In the genomic region with DNA sequence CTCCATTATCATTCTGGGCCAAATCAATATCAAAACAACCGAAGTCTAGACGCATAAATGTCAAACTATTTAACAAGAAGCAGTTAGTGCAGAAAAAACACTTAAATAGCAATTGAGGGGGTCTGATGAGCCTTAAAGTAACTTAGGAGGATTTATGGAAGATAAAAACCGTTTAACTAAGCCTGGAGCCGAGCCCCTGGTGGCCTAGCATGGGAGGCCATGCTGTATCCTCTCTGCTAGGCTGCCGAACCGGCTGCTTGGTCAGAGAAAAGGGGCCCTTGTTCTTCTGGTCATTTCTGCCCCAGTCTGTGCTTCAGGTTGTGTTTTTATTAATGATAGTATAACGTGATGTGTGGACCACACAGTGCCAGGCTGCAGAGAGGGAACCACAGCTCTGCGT, we compare ENCODE assay signal across 14 cellular contexts.
"Had no signal": no experiment of that assay in that cellular context is flagged by ENCODE, and none has a peak within 500 bp of the region (broad histone marks: within the 10 kb centered on the region; RNA-seq: fewer than 3 reads in every experiment).

No MANE protein-coding gene starts in this region.

- ATAC-seq: activated CD8-positive, alpha-beta memory T cell treated with anti-CD3 and anti-CD28 coated beads, Interleukin-2, amount 10 ng/mL, durations not matched to agents 7 days and 5 days; body of pancreas; left colon; naive thymus-derived CD8-positive, alpha-beta T cell; stimulated activated naive CD8-positive, alpha-beta T cell treated with anti-CD3 and anti-CD28 coated beads, Interleukin-15, Interleukin-2, amounts not matched to agents 100 U/mL and 50 U/mL, for 24 hours had no signal

- H3K27me3 Mint-ChIP-seq: activated CD4-positive, alpha-beta memory T cell treated with anti-CD3 and anti-CD28 coated beads, Interleukin-2, amount 10 ng/mL, durations not matched to agents 7 days and 5 days had no signal

- H3K9me3 Mint-ChIP-seq: activated CD4-positive, alpha-beta memory T cell treated with anti-CD3 and anti-CD28 coated beads, Interleukin-2, amount 10 ng/mL, durations not matched to agents 7 days and 5 days; activated naive CD4-positive, alpha-beta T cell treated with anti-CD3 and anti-CD28 coated beads for 36 hours had no signal

- DNase-seq: activated CD4-positive, alpha-beta memory T cell treated with anti-CD3 and anti-CD28 coated beads, Interleukin-2, amount 10 ng/mL, durations not matched to agents 7 days and 5 days; activated CD4-positive, alpha-beta T cell treated with anti-CD3 and anti-CD28 coated beads for 4 hours; activated CD8-positive, alpha-beta memory T cell treated with anti-CD3 and anti-CD28 coated beads, Interleukin-2, amount 10 ng/mL, durations not matched to agents 7 days and 5 days; activated naive CD4-positive, alpha-beta T cell treated with anti-CD3 and anti-CD28 coated beads for 36 hours; body of pancreas; dorsolateral prefrontal cortex; erythroblast; foreskin melanocyte; hypothalamus; islet precursor cell; left colon; naive thymus-derived CD8-positive, alpha-beta T cell; stimulated activated naive CD8-positive, alpha-beta T cell treated with anti-CD3 and anti-CD28 coated beads, Interleukin-15, Interleukin-2, amounts not matched to agents 100 U/mL and 50 U/mL, for 24 hours; substantia nigra had no signal

- H3K36me3 Mint-ChIP-seq: activated CD8-positive, alpha-beta memory T cell treated with anti-CD3 and anti-CD28 coated beads, Interleukin-2, amount 10 ng/mL, durations not matched to agents 7 days and 5 days; naive thymus-derived CD8-positive, alpha-beta T cell had no signal

- H3K27ac Mint-ChIP-seq: activated CD4-positive, alpha-beta memory T cell treated with anti-CD3 and anti-CD28 coated beads, Interleukin-2, amount 10 ng/mL, durations not matched to agents 7 days and 5 days; activated CD8-positive, alpha-beta memory T cell treated with anti-CD3 and anti-CD28 coated beads, Interleukin-2, amount 10 ng/mL, durations not matched to agents 7 days and 5 days; activated naive CD4-positive, alpha-beta T cell treated with anti-CD3 and anti-CD28 coated beads for 36 hours; naive thymus-derived CD8-positive, alpha-beta T cell had no signal

- H3K4me3 Mint-ChIP-seq: activated CD4-positive, alpha-beta memory T cell treated with anti-CD3 and anti-CD28 coated beads, Interleukin-2, amount 10 ng/mL, durations not matched to agents 7 days and 5 days; activated CD8-positive, alpha-beta memory T cell treated with anti-CD3 and anti-CD28 coated beads, Interleukin-2, amount 10 ng/mL, durations not matched to agents 7 days and 5 days; activated naive CD4-positive, alpha-beta T cell treated with anti-CD3 and anti-CD28 coated beads for 36 hours; naive thymus-derived CD8-positive, alpha-beta T cell had no signal

- H3K4me1 Mint-ChIP-seq: activated CD4-positive, alpha-beta memory T cell treated with anti-CD3 and anti-CD28 coated beads, Interleukin-2, amount 10 ng/mL, durations not matched to agents 7 days and 5 days; activated CD8-positive, alpha-beta memory T cell treated with anti-CD3 and anti-CD28 coated beads, Interleukin-2, amount 10 ng/mL, durations not matched to agents 7 days and 5 days; naive thymus-derived CD8-positive, alpha-beta T cell had no signal
